14 cellular contexts compared by ENCODE assay signal in the genomic region with DNA sequence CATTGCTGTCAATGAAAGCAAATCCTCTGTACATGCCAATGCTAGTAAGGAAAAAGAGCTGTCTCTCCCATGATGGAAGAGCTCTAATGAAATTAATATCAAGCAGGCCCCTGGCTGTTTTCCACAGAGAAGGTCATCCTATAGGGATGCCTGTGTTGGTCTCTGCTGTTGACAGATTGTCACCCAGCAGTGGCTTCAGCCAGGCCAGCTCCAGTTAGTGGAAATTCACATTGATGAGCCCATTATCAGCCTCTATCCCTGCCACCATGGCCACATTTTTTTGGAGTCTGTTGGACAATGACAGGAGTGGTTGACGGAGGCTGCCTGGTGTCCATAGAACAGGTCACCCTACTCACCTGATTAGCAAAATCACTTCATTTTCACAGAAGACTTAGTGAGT.
A peak's percentile ranks its signal among the peaks of the same experiment; 100 is the strongest.
DNase-seq lines count a peak whose midpoint lies in the region; TF ChIP-seq lines count a peak whose summit lies in the region.
"Had no signal": no experiment of that assay in that cellular context is flagged by ENCODE, and none has a peak within 500 bp of the region (broad histone marks: within the 10 kb centered on the region; RNA-seq: fewer than 3 reads in every experiment).

No MANE protein-coding gene starts in this region.

- H2AFZ ChIP-seq in MM.1S (ENCODE audit: low read length): no peak overlapping the region

- H3K27ac ChIP-seq in MM.1S (ENCODE audit: low read length) (peak overlapping the region; percentile 81; the same call in 1 of the 2 replicates), vagina (no peak overlapping the region)
- H3K27ac ChIP-seq: BLaER1, C4-2B had no signal

- DNase-seq in GM12864 (ENCODE audit: low read depth) (no peak), MM.1S (no peak), cerebellar nuclear complex (lab: John Stamatoyannopoulos, UW) (peak; percentile 20 to 24), vagina (ENCODE audit: extremely low spot score in 2 of 2) (peak; percentile 27 to 49), hypothalamus (lab: John Stamatoyannopoulos, UW) (no peak), activated gamma-delta T cell treated with Interleukin-2 at 50 U/mL for 16 hours (no peak), NCI-H1694 (lab: John Stamatoyannopoulos, UW) (no peak)
- DNase-seq in activated T-cell treated with anti-CD3 and anti-CD28 coated beads, Interleukin-2, amount 50 U/mL, for 48 hours: no peak
- DNase-seq: DMS153, GOT3 had no signal

- H3K9me3 ChIP-seq in MM.1S (replicated peaks; ENCODE audit: insufficient read depth, low read length) (no peaks in the 10 kb centered on the region), vagina (no peaks in the 10 kb centered on the region)
- H3K9me3 ChIP-seq: BLaER1, Caco-2, HAP-1 had no signal

- no peak for TF ChIP-seq POLR2A in vagina (IDR thresholded peaks at IDR 0.05)

- peaks cover 45% of the 10 kb centered on the region for H3F3A ChIP-seq in MM.1S (ENCODE audit: insufficient read depth, low read length)

- peaks cover 67% of the 10 kb centered on the region for H3K4me1 ChIP-seq in MM.1S (ENCODE audit: low read length)
- no peaks in the 10 kb centered on the region for H3K4me1 ChIP-seq in vagina
- H3K4me1 ChIP-seq: Caco-2, HAP-1 had no signal

- no peak overlapping the region for H3K4me2 ChIP-seq in MM.1S (ENCODE audit: low read depth, low read length)

- H3K27me3 ChIP-seq in MM.1S (replicated peaks; ENCODE audit: insufficient read depth, low read length) (no peaks in the 10 kb centered on the region), vagina (no peaks in the 10 kb centered on the region)
- H3K27me3 ChIP-seq: BLaER1 had no signal

- peak; percentile 1 for TF ChIP-seq CTCF in GM12864 (IDR thresholded peaks at IDR 0.05; ENCODE audit: low read depth, low read length, missing control alignments)
- no peak for TF ChIP-seq CTCF in MM.1S (IDR thresholded peaks at IDR 0.05; ENCODE audit: low read length)
- no peak for TF ChIP-seq CTCF in vagina (IDR thresholded peaks at IDR 0.05)

- H3K36me3 ChIP-seq in MM.1S (replicated peaks; ENCODE audit: insufficient read depth, low read length): no peaks in the 10 kb centered on the region
- no peaks in the 10 kb centered on the region for H3K36me3 ChIP-seq in vagina
- H3K36me3 ChIP-seq: BLaER1, HAP-1 had no signal

- H4K20me1 ChIP-seq in MM.1S (ENCODE audit: insufficient read depth, low read length): no peaks in the 10 kb centered on the region
- H4K20me1 ChIP-seq: BLaER1 had no signal

- H3K9ac ChIP-seq in MM.1S (ENCODE audit: low read length): no peak overlapping the region
- H3K9ac ChIP-seq: BLaER1 had no signal

- intact Hi-C loops in vagina (cut with DNase I): no loop called here

- H3K9me2 ChIP-seq in MM.1S (replicated peaks; ENCODE audit: insufficient read depth, low read length): no peaks in the 10 kb centered on the region

- H3K4me3 ChIP-seq in GM12864 (ENCODE audit: low read depth, low read length) (no peak overlapping the region), MM.1S (ENCODE audit: low read length) (no peak overlapping the region), vagina (no peak overlapping the region)
- H3K4me3 ChIP-seq: BLaER1, HAP-1 had no signal

- H3K79me2 ChIP-seq in MM.1S (ENCODE audit: low read length): no peaks in the 10 kb centered on the region

Comparison
In these comparisons a context has a peak if more than half of its experiments do, and no peak if none do; other contexts are left out.
1. DNase-seq: peak in cerebellar nuclear complex (2 of 2) and vagina (2 of 2); none in GM12864 (single experiment), MM.1S (single experiment), activated T-cell treated with anti-CD3 and anti-CD28 coated beads, Interleukin-2, amount 50 U/mL, for 48 hours (0 of 2), hypothalamus (0 of 51), activated gamma-delta T cell treated with Interleukin-2 at 50 U/mL for 16 hours (single experiment) and NCI-H1694 (single experiment).